In genomic region chr4:8364141-8364540, GRCh38 we compare ENCODE assay signal across 23 cellular contexts.
"Had no signal": no experiment of that assay in that cellular context is flagged by ENCODE, and none has a peak within 500 bp of the region (broad histone marks: within the 10 kb centered on the region; RNA-seq: fewer than 3 reads in every experiment).

No MANE protein-coding gene starts in this region.

- H3K4me1 Mint-ChIP-seq: central memory CD8-positive, alpha-beta T cell; mesothelial cell of epicardium; naive thymus-derived CD4-positive, alpha-beta T cell; stimulated activated naive B cell treated with anti-CD40 and anti-IgM and Interleukin-4, amounts not matched to agents 10 μg/mL and 1 μg/mL and 100 μg/mL, for 72 hours had no signal

- H3K27me3 Mint-ChIP-seq: central memory CD8-positive, alpha-beta T cell; naive thymus-derived CD4-positive, alpha-beta T cell; stimulated activated naive B cell treated with anti-CD40 and anti-IgM and Interleukin-4, amounts not matched to agents 10 μg/mL and 1 μg/mL and 100 μg/mL, for 72 hours had no signal

- H3K9me3 Mint-ChIP-seq: central memory CD8-positive, alpha-beta T cell had no signal

- DNase-seq: activated CD4-positive, alpha-beta T cell treated with anti-CD3 and anti-CD28 coated beads for 4 hours; activated CD4-positive, alpha-beta T cell treated with anti-CD3 and anti-CD28 coated beads, Interleukin-2, amount 50 U/mL, for 4 hours; activated CD8-positive, alpha-beta memory T cell treated with anti-CD3 and anti-CD28 coated beads for 24 hours; activated gamma-delta T cell; activated naive CD4-positive, alpha-beta T cell treated with anti-CD3 and anti-CD28 coated beads, Interleukin-2, amount 50 U/mL, for 16 hours; amniotic stem cell; effector CD4-positive, alpha-beta T cell; esophagus squamous epithelium; foreskin melanocyte; naive thymus-derived CD4-positive, alpha-beta T cell; stimulated activated CD4-positive, alpha-beta T cell treated with anti-CD3 and anti-CD28 coated beads, Interleukin-1b, Interleukin-23, amount 100 ng/mL, for 48 hours; stimulated activated CD4-positive, alpha-beta T cell treated with anti-CD3 and anti-CD28 coated beads, Interleukin-4, amount 100 ng/mL, for 4 hours; stimulated activated CD8-positive, alpha-beta memory T cell treated with anti-CD3 and anti-CD28 coated beads, Interleukin-4, amount 100 ng/mL, for 48 hours; stimulated activated naive B cell treated with anti-CD40 and anti-IgM and Interleukin-4, amounts not matched to agents 10 μg/mL and 1 μg/mL and 100 μg/mL, for 72 hours; stomach; tibial artery; upper lobe of right lung had no signal

- H3K4me1 ChIP-seq: esophagus squamous epithelium, pancreas, psoas muscle, upper lobe of right lung had no signal

- H3K27ac ChIP-seq: epithelial cell of prostate, esophagus squamous epithelium, pancreas, psoas muscle, skin epidermis, stomach, tibial artery, upper lobe of right lung had no signal

- H3K4me3 ChIP-seq: esophagus squamous epithelium, pancreas, psoas muscle, skin epidermis, stomach, tibial artery, upper lobe of right lung had no signal

- H3K4me3 Mint-ChIP-seq: central memory CD8-positive, alpha-beta T cell; mesothelial cell of epicardium; stimulated activated naive B cell treated with anti-CD40 and anti-IgM and Interleukin-4, amounts not matched to agents 10 μg/mL and 1 μg/mL and 100 μg/mL, for 72 hours had no signal

- H3K27me3 ChIP-seq: esophagus squamous epithelium, pancreas, stomach, tibial artery, upper lobe of right lung had no signal

- H3K27ac Mint-ChIP-seq: mesothelial cell of epicardium; naive thymus-derived CD4-positive, alpha-beta T cell; stimulated activated naive B cell treated with anti-CD40 and anti-IgM and Interleukin-4, amounts not matched to agents 10 μg/mL and 1 μg/mL and 100 μg/mL, for 72 hours had no signal

- H3K9me3 ChIP-seq: esophagus squamous epithelium, pancreas, psoas muscle, tibial artery, upper lobe of right lung had no signal

- ATAC-seq: naive thymus-derived CD4-positive, alpha-beta T cell; pancreas; stimulated activated naive B cell treated with anti-CD40 and anti-IgM and Interleukin-4, amounts not matched to agents 10 μg/mL and 1 μg/mL and 100 μg/mL, for 72 hours; upper lobe of right lung had no signal
